ENCODE assay signal across 26 cellular contexts in the genomic region with DNA sequence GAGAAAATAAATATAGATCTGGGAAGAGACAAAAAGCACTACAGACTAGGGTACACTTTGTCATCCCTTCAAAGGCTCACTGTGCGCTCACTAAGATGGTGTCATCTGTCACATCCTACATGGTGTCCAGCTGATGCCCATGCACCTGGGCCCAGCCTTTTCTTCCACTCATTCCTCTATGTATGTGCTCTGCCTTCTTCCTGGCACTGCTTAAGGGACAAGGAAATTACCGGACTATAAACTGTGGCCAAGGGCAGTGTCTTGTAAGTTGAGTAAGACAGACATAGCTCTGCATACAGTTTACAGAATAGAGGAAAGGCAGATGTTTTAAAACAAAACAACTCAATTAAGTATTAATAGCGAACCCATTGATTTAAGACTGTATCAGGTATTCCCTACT.
"Had no signal": no experiment of that assay in that cellular context is flagged by ENCODE, and none has a peak within 500 bp of the region (broad histone marks: within the 10 kb centered on the region; RNA-seq: fewer than 3 reads in every experiment).

No MANE protein-coding gene starts in this region.

- H3K4me3 ChIP-seq: breast epithelium, gastroesophageal sphincter, hepatocyte, spleen, thoracic aorta had no signal

- H2AFZ ChIP-seq: hepatocyte had no signal

- FAIRE-seq: endometrium had no signal

- H3K36me3 Mint-ChIP-seq: naive B cell had no signal

- ATAC-seq: activated CD8-positive, alpha-beta T cell treated with anti-CD3 and anti-CD28 coated beads for 36 hours; activated naive CD8-positive, alpha-beta T cell treated with anti-CD3 and anti-CD28 coated beads, Interleukin-2, amount 50 U/mL, for 24 hours; activated T-cell treated with anti-CD3 and anti-CD28 coated beads, Interleukin-2, amount 50 U/mL, for 4 hours; activated T-helper 17 cell treated with anti-CD3 and anti-CD28 coated beads, Interleukin-2, amount 50 U/mL, for 72 hours; gastroesophageal sphincter; right cardiac atrium; stimulated activated naive CD8-positive, alpha-beta T cell treated with anti-CD3 and anti-CD28 coated beads, Interleukin-15, Interleukin-2, amounts not matched to agents 100 U/mL and 50 U/mL, for 24 hours; T-cell had no signal

- H3K9me3 Mint-ChIP-seq: activated B cell treated with CpG ODN at 0.5 μM for 24 hours; activated CD8-positive, alpha-beta T cell treated with anti-CD3 and anti-CD28 coated beads for 36 hours; activated naive CD8-positive, alpha-beta T cell treated with anti-CD3 and anti-CD28 coated beads, Interleukin-2, amount 50 U/mL, for 24 hours; activated T-cell treated with anti-CD3 and anti-CD28 coated beads, Interleukin-2, amount 50 U/mL, for 4 hours; activated T-helper 17 cell treated with anti-CD3 and anti-CD28 coated beads, Interleukin-2, amount 50 U/mL, for 72 hours; central memory CD8-positive, alpha-beta T cell; naive B cell; neural crest cell; T-cell; T-helper 2 cell treated with Interferon-gamma antibody and Interleukin-4, amounts not matched to agents 5 μg/mL and 100 μg/mL, for 36 hours had no signal

- H3K27me3 Mint-ChIP-seq: activated B cell treated with CpG ODN at 0.5 μM for 24 hours; activated CD8-positive, alpha-beta T cell treated with anti-CD3 and anti-CD28 coated beads for 36 hours; activated naive CD8-positive, alpha-beta T cell treated with anti-CD3 and anti-CD28 coated beads, Interleukin-2, amount 50 U/mL, for 24 hours; activated T-helper 17 cell treated with anti-CD3 and anti-CD28 coated beads, Interleukin-2, amount 50 U/mL, for 72 hours; central memory CD8-positive, alpha-beta T cell; T-cell had no signal

- H3K4me3 Mint-ChIP-seq: activated B cell treated with CpG ODN at 0.5 μM for 24 hours; activated CD8-positive, alpha-beta T cell treated with anti-CD3 and anti-CD28 coated beads for 36 hours; activated naive CD8-positive, alpha-beta T cell treated with anti-CD3 and anti-CD28 coated beads, Interleukin-2, amount 50 U/mL, for 24 hours; activated T-cell treated with anti-CD3 and anti-CD28 coated beads, Interleukin-2, amount 50 U/mL, for 4 hours; activated T-helper 17 cell treated with anti-CD3 and anti-CD28 coated beads, Interleukin-2, amount 50 U/mL, for 72 hours; central memory CD8-positive, alpha-beta T cell; naive B cell; neural crest cell; T-cell; T-helper 2 cell treated with Interferon-gamma antibody and Interleukin-4, amounts not matched to agents 5 μg/mL and 100 μg/mL, for 36 hours had no signal

- H3K79me2 ChIP-seq: hepatocyte had no signal

- DNase-seq: activated B cell treated with CpG ODN at 0.5 μM for 24 hours; activated CD4-positive, alpha-beta T cell treated with anti-CD3 and anti-CD28 coated beads, Interleukin-2, amount 50 U/mL, for 1 hour; activated CD8-positive, alpha-beta T cell treated with anti-CD3 and anti-CD28 coated beads for 36 hours; activated gamma-delta T cell treated with Interleukin-2 at 50 U/mL for 16 hours; activated naive CD4-positive, alpha-beta T cell treated with anti-CD3 and anti-CD28 coated beads, Interleukin-2, amount 50 U/mL, for 16 hours; activated naive CD8-positive, alpha-beta T cell treated with anti-CD3 and anti-CD28 coated beads, Interleukin-2, amount 50 U/mL, for 24 hours; activated T-cell treated with anti-CD3 and anti-CD28 coated beads, Interleukin-2, amount 50 U/mL, for 4 hours; amygdala; dermis blood vessel endothelial cell; effector CD4-positive, alpha-beta T cell; islet precursor cell; naive B cell; occipital lobe; right cardiac atrium; spleen; stimulated activated naive CD8-positive, alpha-beta T cell treated with anti-CD3 and anti-CD28 coated beads, Interleukin-15, Interleukin-2, amounts not matched to agents 100 U/mL and 50 U/mL, for 24 hours; T-cell had no signal

- H3K4me1 ChIP-seq: breast epithelium had no signal

- H3K36me3 ChIP-seq: breast epithelium, gastroesophageal sphincter, spleen, thoracic aorta had no signal

- H3K27ac Mint-ChIP-seq: activated B cell treated with CpG ODN at 0.5 μM for 24 hours; activated CD8-positive, alpha-beta T cell treated with anti-CD3 and anti-CD28 coated beads for 36 hours; activated naive CD8-positive, alpha-beta T cell treated with anti-CD3 and anti-CD28 coated beads, Interleukin-2, amount 50 U/mL, for 24 hours; activated T-helper 17 cell treated with anti-CD3 and anti-CD28 coated beads, Interleukin-2, amount 50 U/mL, for 72 hours; naive B cell; T-cell; T-helper 2 cell treated with Interferon-gamma antibody and Interleukin-4, amounts not matched to agents 5 μg/mL and 100 μg/mL, for 36 hours had no signal

- H3K9me3 ChIP-seq: breast epithelium, gastroesophageal sphincter, spleen, thoracic aorta had no signal

- H3K27me3 ChIP-seq: breast epithelium, gastroesophageal sphincter, hepatocyte, spleen had no signal

- H3K27ac ChIP-seq: spleen, thoracic aorta had no signal
